ENCODE assay signal across 1 cellular context in the genomic region with DNA sequence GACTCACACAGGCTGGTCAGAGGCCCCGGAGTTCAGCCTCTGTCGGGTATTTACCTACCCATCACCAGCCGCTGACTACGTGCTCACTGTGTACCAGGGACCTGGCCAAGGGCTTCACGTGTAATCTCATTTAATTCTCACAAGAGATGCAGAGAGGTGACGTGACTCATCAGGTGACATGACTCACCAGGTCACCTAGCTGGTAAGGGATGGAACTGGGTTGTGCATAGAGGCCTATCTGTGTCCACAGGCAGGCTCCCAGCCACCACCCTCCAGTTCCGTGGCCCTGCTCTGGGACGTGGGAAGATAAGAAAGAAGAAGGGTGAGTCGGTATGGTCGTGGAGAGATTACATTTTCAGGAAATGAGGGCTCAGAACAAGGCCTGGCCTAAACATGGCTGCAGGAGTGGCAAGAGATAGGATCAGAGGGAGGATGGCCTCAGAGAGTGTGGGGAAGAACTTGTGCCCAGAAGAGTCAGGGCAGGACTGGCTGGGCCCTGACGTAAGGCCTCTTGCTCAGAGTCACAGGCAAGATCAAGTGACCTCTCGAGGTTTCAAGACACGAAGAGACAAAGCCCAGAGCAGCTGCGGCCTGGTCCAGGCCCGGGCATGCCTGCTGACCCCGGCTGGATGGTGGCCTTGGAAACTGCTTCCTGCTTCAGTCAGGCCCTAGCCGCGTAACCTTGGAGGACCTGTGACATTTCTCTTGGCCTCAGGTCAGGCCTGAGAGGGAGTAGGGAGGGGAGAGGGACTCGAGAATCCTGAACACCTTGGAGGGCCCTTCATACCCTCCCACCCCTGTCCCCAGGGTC.
TF ChIP-seq lines count a peak whose summit lies in the region.

No MANE protein-coding gene starts in this region.

TF ChIP-seq in K562, 482 proteins besides CTCF, POLR2A, EP300 and RAD21 (continued from another document):
- TF ChIP-seq, protein P1, sequence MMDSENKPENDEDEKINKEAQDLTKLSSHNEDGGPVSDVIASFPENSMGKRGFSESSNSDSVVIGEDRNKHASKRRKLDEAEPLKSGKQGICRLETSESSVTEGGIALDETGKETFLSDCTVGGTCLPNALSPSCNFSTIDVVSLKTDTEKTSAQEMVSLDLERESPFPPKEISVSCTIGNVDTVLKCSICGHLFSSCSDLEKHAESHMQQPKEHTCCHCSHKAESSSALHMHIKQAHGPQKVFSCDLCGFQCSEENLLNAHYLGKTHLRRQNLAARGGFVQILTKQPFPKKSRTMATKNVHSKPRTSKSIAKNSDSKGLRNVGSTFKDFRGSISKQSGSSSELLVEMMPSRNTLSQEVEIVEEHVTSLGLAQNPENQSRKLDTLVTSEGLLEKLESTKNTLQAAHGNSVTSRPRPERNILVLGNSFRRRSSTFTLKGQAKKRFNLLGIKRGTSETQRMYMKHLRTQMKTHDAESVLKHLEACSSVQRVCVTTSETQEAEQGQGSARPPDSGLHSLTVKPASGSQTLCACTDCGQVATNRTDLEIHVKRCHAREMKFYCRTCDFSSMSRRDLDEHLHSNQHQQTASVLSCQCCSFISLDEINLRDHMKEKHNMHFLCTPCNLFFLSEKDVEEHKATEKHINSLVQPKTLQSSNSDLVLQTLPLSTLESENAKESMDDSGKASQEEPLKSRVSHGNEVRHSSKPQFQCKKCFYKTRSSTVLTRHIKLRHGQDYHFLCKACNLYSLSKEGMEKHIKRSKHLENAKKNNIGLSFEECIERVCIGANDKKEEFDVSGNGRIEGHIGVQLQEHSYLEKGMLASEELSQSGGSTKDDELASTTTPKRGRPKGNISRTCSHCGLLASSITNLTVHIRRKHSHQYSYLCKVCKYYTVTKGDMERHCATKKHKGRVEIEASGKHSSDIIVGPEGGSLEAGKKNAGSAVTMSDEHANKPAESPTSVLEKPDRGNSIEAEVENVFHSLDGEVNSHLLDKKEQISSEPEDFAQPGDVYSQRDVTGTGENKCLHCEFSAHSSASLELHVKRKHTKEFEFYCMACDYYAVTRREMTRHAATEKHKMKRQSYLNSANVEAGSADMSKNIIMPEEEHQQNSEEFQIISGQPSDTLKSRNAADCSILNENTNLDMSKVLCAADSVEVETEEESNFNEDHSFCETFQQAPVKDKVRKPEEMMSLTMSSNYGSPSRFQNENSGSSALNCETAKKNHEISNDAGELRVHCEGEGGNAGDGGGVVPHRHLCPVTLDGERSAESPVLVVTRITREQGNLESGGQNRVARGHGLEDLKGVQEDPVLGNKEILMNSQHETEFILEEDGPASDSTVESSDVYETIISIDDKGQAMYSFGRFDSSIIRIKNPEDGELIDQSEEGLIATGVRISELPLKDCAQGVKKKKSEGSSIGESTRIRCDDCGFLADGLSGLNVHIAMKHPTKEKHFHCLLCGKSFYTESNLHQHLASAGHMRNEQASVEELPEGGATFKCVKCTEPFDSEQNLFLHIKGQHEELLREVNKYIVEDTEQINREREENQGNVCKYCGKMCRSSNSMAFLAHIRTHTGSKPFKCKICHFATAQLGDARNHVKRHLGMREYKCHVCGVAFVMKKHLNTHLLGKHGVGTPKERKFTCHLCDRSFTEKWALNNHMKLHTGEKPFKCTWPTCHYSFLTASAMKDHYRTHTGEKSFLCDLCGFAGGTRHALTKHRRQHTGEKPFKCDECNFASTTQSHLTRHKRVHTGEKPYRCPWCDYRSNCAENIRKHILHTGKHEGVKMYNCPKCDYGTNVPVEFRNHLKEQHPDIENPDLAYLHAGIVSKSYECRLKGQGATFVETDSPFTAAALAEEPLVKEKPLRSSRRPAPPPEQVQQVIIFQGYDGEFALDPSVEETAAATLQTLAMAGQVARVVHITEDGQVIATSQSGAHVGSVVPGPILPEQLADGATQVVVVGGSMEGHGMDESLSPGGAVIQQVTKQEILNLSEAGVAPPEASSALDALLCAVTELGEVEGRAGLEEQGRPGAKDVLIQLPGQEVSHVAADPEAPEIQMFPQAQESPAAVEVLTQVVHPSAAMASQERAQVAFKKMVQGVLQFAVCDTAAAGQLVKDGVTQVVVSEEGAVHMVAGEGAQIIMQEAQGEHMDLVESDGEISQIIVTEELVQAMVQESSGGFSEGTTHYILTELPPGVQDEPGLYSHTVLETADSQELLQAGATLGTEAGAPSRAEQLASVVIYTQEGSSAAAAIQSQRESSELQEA (IDR thresholded peaks at IDR 0.05; ENCODE audit: low read depth): no peak; the same call in 1 of the 2 replicates
- TF ChIP-seq, protein P2, sequence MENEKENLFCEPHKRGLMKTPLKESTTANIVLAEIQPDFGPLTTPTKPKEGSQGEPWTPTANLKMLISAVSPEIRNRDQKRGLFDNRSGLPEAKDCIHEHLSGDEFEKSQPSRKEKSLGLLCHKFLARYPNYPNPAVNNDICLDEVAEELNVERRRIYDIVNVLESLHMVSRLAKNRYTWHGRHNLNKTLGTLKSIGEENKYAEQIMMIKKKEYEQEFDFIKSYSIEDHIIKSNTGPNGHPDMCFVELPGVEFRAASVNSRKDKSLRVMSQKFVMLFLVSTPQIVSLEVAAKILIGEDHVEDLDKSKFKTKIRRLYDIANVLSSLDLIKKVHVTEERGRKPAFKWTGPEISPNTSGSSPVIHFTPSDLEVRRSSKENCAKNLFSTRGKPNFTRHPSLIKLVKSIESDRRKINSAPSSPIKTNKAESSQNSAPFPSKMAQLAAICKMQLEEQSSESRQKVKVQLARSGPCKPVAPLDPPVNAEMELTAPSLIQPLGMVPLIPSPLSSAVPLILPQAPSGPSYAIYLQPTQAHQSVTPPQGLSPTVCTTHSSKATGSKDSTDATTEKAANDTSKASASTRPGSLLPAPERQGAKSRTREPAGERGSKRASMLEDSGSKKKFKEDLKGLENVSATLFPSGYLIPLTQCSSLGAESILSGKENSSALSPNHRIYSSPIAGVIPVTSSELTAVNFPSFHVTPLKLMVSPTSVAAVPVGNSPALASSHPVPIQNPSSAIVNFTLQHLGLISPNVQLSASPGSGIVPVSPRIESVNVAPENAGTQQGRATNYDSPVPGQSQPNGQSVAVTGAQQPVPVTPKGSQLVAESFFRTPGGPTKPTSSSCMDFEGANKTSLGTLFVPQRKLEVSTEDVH (IDR thresholded peaks at IDR 0.05; ENCODE audit: low read depth, partially characterized antibody): peak; percentile 76
- TF ChIP-seq BACH1 (tag; IDR thresholded peaks at IDR 0.05) (peak; percentile 97), ZNF347 (CRISPR knock-in tag; IDR thresholded peaks at IDR 0.05; ENCODE audit: low read depth) (no peak), TSC22D4 (tag; IDR thresholded peaks at IDR 0.05) (no peak), KLF6 (CRISPR knock-in tag; IDR thresholded peaks at IDR 0.05; ENCODE audit: borderline replicate concordance) (peak; percentile 98)
